33 cellular contexts compared by ENCODE assay signal in genomic region chr9:123887837-123888236, GRCh38.
"Had no signal": no experiment of that assay in that cellular context is flagged by ENCODE, and none has a peak within 500 bp of the region (broad histone marks: within the 10 kb centered on the region; RNA-seq: fewer than 3 reads in every experiment).

No MANE protein-coding gene starts in this region.

- H3K4me1 ChIP-seq: adrenal gland, ascending aorta, body of pancreas, breast epithelium had no signal

- H3K9me3 ChIP-seq: adrenal gland, ascending aorta, body of pancreas, breast epithelium had no signal

- H3K27me3 ChIP-seq: adrenal gland, ascending aorta, body of pancreas, brain microvascular endothelial cell, breast epithelium, cardiac muscle cell had no signal

- H3K4me3 ChIP-seq: adrenal gland, ascending aorta, body of pancreas, breast epithelium, cardiac muscle cell had no signal

- FAIRE-seq: astrocyte, bronchial epithelial cell had no signal

- ATAC-seq: activated naive CD4-positive, alpha-beta T cell treated with anti-CD3 and anti-CD28 coated beads, Interleukin-2, amount 50 U/mL, for 72 hours; activated naive CD8-positive, alpha-beta T cell treated with anti-CD3 and anti-CD28 coated beads, Interleukin-2, amount 50 U/mL, for 24 hours; activated T-cell treated with anti-CD3 and anti-CD28 coated beads, Interleukin-2, amount 50 U/mL, for 4 hours; activated T-cell treated with anti-CD3 and anti-CD28 coated beads, Interleukin-2, amount 50 U/mL, for 72 hours; activated T-helper 17 cell treated with anti-CD3 and anti-CD28 coated beads, Interleukin-2, amount 50 U/mL, for 72 hours; body of pancreas had no signal

- DNase-seq: activated effector memory CD4-positive, alpha-beta T cell treated with anti-CD3 and anti-CD28 coated beads, Interleukin-2, amount 50 U/mL, for 16 hours; activated effector memory CD4-positive, alpha-beta T cell treated with Interleukin-2 at 50 U/mL for 16 hours; activated gamma-delta T cell; activated gamma-delta T cell treated with Interleukin-2 at 50 U/mL for 16 hours; activated naive CD4-positive, alpha-beta T cell; activated naive CD4-positive, alpha-beta T cell treated with anti-CD3 and anti-CD28 coated beads for 36 hours; activated naive CD4-positive, alpha-beta T cell treated with anti-CD3 and anti-CD28 coated beads, Interleukin-2, amount 10 ng/mL, durations not matched to agents 7 days and 5 days; activated naive CD4-positive, alpha-beta T cell treated with anti-CD3 and anti-CD28 coated beads, Interleukin-2, amount 50 U/mL, for 16 hours; activated naive CD4-positive, alpha-beta T cell treated with Interleukin-2 at 50 U/mL for 16 hours; activated naive CD8-positive, alpha-beta T cell treated with anti-CD3 and anti-CD28 coated beads for 36 hours; activated naive CD8-positive, alpha-beta T cell treated with anti-CD3 and anti-CD28 coated beads, Interleukin-2, amount 10 ng/mL, durations not matched to agents 7 days and 5 days; activated naive CD8-positive, alpha-beta T cell treated with anti-CD3 and anti-CD28 coated beads, Interleukin-2, amount 50 U/mL, for 24 hours; activated T-cell treated with anti-CD3 and anti-CD28 coated beads, Interleukin-2, amount 50 U/mL, for 24 hours; activated T-cell treated with anti-CD3 and anti-CD28 coated beads, Interleukin-2, amount 50 U/mL, for 4 hours; activated T-cell treated with anti-CD3 and anti-CD28 coated beads, Interleukin-2, amount 50 U/mL, for 48 hours; activated T-cell treated with anti-CD3 and anti-CD28 coated beads, Interleukin-2, amount 50 U/mL, for 72 hours; adrenal gland; amniotic stem cell; amygdala; anterior cingulate cortex; aorta; body of pancreas; brain microvascular endothelial cell; caudate nucleus; central memory CD4-positive, alpha-beta T cell; cerebellar nuclear complex had no signal

- H3K27ac ChIP-seq: adrenal gland, ascending aorta, body of pancreas, brain microvascular endothelial cell, breast epithelium, cardiac muscle cell had no signal

- H3K36me3 ChIP-seq: adrenal gland, brain microvascular endothelial cell, breast epithelium, cardiac muscle cell had no signal
